In the genomic region with DNA sequence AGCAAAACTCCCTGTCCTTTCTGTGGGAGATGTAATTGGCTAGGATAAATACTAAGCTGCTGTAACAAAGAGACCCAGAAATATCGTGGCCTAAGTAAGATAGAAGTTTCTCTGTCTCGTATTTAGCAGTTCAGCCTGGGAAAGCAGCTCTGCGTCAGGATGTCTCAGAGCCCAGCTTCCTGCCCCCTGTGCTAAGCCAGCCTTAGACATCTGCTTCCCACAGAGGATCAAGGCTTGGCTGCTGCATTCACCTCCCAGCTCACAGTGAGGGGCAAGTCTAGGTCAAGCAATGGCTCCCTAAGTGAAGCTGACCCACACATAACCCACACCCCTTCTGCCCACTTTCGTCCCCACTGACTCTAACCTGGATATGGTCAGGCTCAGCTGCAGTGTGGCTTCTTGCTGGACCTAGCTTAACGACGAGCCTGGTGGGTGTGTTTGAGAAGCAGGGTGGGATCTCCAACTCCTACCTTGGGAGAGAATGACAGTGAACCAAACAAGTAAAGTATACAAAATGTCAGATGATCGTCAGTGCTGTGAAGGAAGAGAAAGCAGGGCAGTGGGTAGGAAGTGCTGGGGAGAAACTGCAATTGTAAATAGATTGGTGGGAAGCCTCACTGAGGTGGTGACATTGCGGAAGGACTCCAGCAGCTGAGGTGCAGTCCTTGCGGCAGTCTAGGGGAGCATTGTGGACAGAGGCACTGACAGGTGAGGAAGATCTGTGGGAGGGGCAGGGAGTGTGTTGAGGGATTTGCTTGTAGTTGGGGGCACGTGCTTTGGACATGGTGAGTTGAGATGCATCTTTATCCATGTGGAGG, we compare ENCODE assay signal across 21 cellular contexts.
DNase-seq lines count a peak whose midpoint lies in the region; ATAC-seq and TF ChIP-seq lines count a peak whose summit lies in the region.
"Had no signal": no experiment of that assay in that cellular context is flagged by ENCODE, and none has a peak within 500 bp of the region (broad histone marks: within the 10 kb centered on the region; RNA-seq: fewer than 3 reads in every experiment).

No MANE protein-coding gene starts in this region.

- POLR2A ChIA-PET in HEK293 (lab: Yijun Ruan, JAX): no interaction called here

- H3K4me2 ChIP-seq in mesendoderm (ENCODE audit: low read length): no peak overlapping the region

- no peak overlapping the region for H2BK120ac ChIP-seq in mesendoderm (ENCODE audit: low read depth, low read length)

- no peak overlapping the region for H4K8ac ChIP-seq in mesendoderm (ENCODE audit: low read depth, low read length)

- H3K36me3 ChIP-seq in HEK293 (ENCODE audit: control insufficient read depth in 2 of 2, insufficient read depth in 1 of 2, low read length in 2 of 2) (no peaks in the 10 kb centered on the region), brain microvascular endothelial cell (replicated peaks) (no peaks in the 10 kb centered on the region), suprapubic skin (no peaks in the 10 kb centered on the region), mesendoderm (ENCODE audit: control insufficient read depth, insufficient read depth, low read length) (no peaks in the 10 kb centered on the region)
- H3K36me3 ChIP-seq: BE2C, neutrophil, thyroid gland had no signal

- no peak for TF ChIP-seq EP300 in suprapubic skin (IDR thresholded peaks at IDR 0.05)

- H2AK5ac ChIP-seq in mesendoderm (ENCODE audit: low read length): no peak overlapping the region

- no peak overlapping the region for H3K4me3 ChIP-seq in HEK293 (ENCODE audit: low read depth, low read length)
- H3K4me3 ChIP-seq in brain microvascular endothelial cell (ENCODE audit: low read depth, low read length): no peak overlapping the region
- H3K4me3 ChIP-seq in suprapubic skin: no peak overlapping the region
- H3K4me3 ChIP-seq in mesendoderm (ENCODE audit: low read length): no peak overlapping the region
- H3K4me3 ChIP-seq: GM12878, thyroid gland had no signal

- H3K79me2 ChIP-seq in mesendoderm (ENCODE audit: control insufficient read depth, insufficient read depth, low read length): no peaks in the 10 kb centered on the region

- no peaks in the 10 kb centered on the region for H3K79me1 ChIP-seq in mesendoderm (ENCODE audit: low read length)

- peak; percentile 67 for DNase-seq in brain microvascular endothelial cell
- peak; percentile 80 for DNase-seq in iris pigment epithelial cell (ENCODE audit: low read depth)
- DNase-seq in suprapubic skin (ENCODE audit: low spot score in 2 of 2): no peak
- no peak for DNase-seq in mesendoderm
- no peak for DNase-seq in activated CD4-positive, alpha-beta T cell treated with anti-CD3 and anti-CD28 coated beads, Interleukin-2, amount 50 U/mL, for 48 hours
- DNase-seq: activated CD4-positive, alpha-beta T cell treated with anti-CD3 and anti-CD28 coated beads, Interleukin-2, amount 50 U/mL, for 1 hour; activated gamma-delta T cell; amygdala; BE2C; endodermal cell; HCEC 1CT; hippocampal formation; NCI-H1417; NCI-H526; SIG-M5; T-helper 1 cell; thyroid gland had no signal

- no peak for TF ChIP-seq POLR2A in suprapubic skin (IDR thresholded peaks at IDR 0.05)

- H3K27ac ChIP-seq in HEK293 (ENCODE audit: extremely low read depth, low read depth, low read length) (no peak overlapping the region), brain microvascular endothelial cell (peak overlapping the region; percentile 39), suprapubic skin (peak overlapping the region; percentile 74), mesendoderm (ENCODE audit: low read depth, low read length) (no peak overlapping the region)
- H3K27ac ChIP-seq: neutrophil, thyroid gland had no signal

- H3K27me3 ChIP-seq in brain microvascular endothelial cell (replicated peaks) (no peaks in the 10 kb centered on the region), suprapubic skin (no peaks in the 10 kb centered on the region), mesendoderm (ENCODE audit: insufficient read depth, low read length, poor library complexity) (no peaks in the 10 kb centered on the region)
- H3K27me3 ChIP-seq: BE2C, neutrophil, thyroid gland had no signal

- in situ Hi-C loops in brain microvascular endothelial cell (cut with HindIII; ENCODE audit: low pct_ligation_motif_present, low sequenced_read_pairs): no loop called here

- no peak overlapping the region for H2BK5ac ChIP-seq in mesendoderm (ENCODE audit: low read length)

- no peak overlapping the region for H3K4ac ChIP-seq in mesendoderm (ENCODE audit: low read depth, low read length)

- H3K4me1 ChIP-seq in HEK293 (ENCODE audit: control insufficient read depth, insufficient read depth, low read length) (peaks cover 7% of the 10 kb centered on the region), suprapubic skin (peaks cover 34% of the 10 kb centered on the region), mesendoderm (ENCODE audit: control insufficient read depth, low read depth, low read length) (no peaks in the 10 kb centered on the region)
- H3K4me1 ChIP-seq: thyroid gland had no signal

- no peak overlapping the region for H3K18ac ChIP-seq in mesendoderm (ENCODE audit: low read length)

- no peak for ATAC-seq in HG02610 (IDR thresholded peaks at IDR 0.05; ENCODE audit: unreplicated experiment)
- ATAC-seq: GM12878 had no signal

- WGBS in suprapubic skin: 77% methylated on average over 10 of the region's 10 CpGs
- no CpG with 5 or more reads among the region's 10 CpGs for WGBS in mesendoderm (ENCODE audit: extremely low coverage, insufficient coverage, low lambda C conversion rate)

- CTCF ChIA-PET in HEK293 (lab: Yijun Ruan, JAX): no interaction called here

- no peak overlapping the region for H3K56ac ChIP-seq in mesendoderm (ENCODE audit: low read length)

- H3K9ac ChIP-seq in mesendoderm (ENCODE audit: low read length): no peak overlapping the region

- H3K9me3 ChIP-seq in HEK293 (ENCODE audit: control insufficient read depth, insufficient read depth, low read depth, low read length) (no peaks in the 10 kb centered on the region), suprapubic skin (no peaks in the 10 kb centered on the region)
- H3K9me3 ChIP-seq: BE2C, neutrophil, thyroid gland had no signal

- no peak overlapping the region for H2BK15ac ChIP-seq in mesendoderm (replicated peaks; ENCODE audit: low read depth)

- TF ChIP-seq CTCF in HEK293 (tag by site-specific recombination; IDR thresholded peaks at IDR 0.05): no peak
- TF ChIP-seq CTCF in brain microvascular endothelial cell (IDR thresholded peaks at IDR 0.05; ENCODE audit: low read depth, low read length, missing control alignments): no peak
- TF ChIP-seq CTCF in suprapubic skin (IDR thresholded peaks at IDR 0.05): no peak

- H4K5ac ChIP-seq in mesendoderm (ENCODE audit: low read length): no peak overlapping the region

- H3K23ac ChIP-seq in mesendoderm (ENCODE audit: low read length): no peak overlapping the region

TF ChIP-seq in HEK293, 187 proteins besides CTCF, POLR2A, EP300 and RAD21:
- peak; percentile 53; the same call in 1 of the 2 replicates for TF ChIP-seq EGR2 (tag by site-specific recombination; IDR thresholded peaks at IDR 0.05; ENCODE audit: low read depth)
- TF ChIP-seq, protein P1, sequence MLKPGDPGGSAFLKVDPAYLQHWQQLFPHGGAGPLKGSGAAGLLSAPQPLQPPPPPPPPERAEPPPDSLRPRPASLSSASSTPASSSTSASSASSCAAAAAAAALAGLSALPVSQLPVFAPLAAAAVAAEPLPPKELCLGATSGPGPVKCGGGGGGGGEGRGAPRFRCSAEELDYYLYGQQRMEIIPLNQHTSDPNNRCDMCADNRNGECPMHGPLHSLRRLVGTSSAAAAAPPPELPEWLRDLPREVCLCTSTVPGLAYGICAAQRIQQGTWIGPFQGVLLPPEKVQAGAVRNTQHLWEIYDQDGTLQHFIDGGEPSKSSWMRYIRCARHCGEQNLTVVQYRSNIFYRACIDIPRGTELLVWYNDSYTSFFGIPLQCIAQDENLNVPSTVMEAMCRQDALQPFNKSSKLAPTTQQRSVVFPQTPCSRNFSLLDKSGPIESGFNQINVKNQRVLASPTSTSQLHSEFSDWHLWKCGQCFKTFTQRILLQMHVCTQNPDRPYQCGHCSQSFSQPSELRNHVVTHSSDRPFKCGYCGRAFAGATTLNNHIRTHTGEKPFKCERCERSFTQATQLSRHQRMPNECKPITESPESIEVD (tag by site-specific recombination; IDR thresholded peaks at IDR 0.05): no peak
TF ChIP-seq in HEK293: peak in this region for 1.

Comparison
In these comparisons a context has a peak if more than half of its experiments do, and no peak if none do; other contexts are left out.
1. H3K27ac ChIP-seq: peak in brain microvascular endothelial cell (single experiment) and suprapubic skin (single experiment); none in HEK293 (single experiment) and mesendoderm (single experiment).
2. DNase-seq: peak in brain microvascular endothelial cell (single experiment) and iris pigment epithelial cell (single experiment); none in suprapubic skin (0 of 2), mesendoderm (single experiment) and activated CD4-positive, alpha-beta T cell treated with anti-CD3 and anti-CD28 coated beads, Interleukin-2, amount 50 U/mL, for 48 hours (0 of 2).